ENCODE assay signal across 1 cellular context in the genomic region with DNA sequence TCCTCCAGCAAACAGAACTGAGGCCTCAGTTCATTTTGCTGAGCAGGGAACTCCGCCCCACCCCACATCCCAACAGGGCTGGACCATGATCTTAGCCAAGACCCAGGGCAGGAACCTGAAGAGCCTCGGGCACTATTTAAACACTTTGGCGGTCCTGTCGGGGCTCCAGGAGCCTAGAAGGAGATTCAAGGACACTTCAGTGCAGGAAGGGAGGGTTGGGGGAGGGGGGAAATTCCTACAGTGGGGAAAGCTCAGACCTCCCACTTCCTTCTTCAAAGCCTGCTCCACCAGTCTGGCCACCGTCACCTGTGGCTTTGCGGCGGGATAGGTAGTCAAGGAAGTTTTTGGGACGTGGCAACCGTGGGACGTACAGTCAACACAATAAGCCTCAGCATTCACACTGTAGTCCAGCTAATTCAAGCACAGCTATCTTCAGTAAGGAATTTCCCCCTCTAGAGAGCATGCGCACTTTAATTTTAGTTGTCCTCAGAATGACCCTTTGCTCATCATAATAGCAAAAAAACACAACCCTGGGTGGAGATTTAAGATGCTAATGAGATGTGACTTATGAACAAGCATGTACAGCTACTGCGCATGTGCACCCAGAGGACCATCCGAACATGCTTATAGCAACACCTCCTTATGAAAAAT.
TF ChIP-seq lines count a peak whose summit lies in the region.

No MANE protein-coding gene starts in this region.

TF ChIP-seq in SK-N-SH, 30 proteins besides CTCF, POLR2A, EP300 and RAD21 (continued from another document):
- TF ChIP-seq, protein P1, sequence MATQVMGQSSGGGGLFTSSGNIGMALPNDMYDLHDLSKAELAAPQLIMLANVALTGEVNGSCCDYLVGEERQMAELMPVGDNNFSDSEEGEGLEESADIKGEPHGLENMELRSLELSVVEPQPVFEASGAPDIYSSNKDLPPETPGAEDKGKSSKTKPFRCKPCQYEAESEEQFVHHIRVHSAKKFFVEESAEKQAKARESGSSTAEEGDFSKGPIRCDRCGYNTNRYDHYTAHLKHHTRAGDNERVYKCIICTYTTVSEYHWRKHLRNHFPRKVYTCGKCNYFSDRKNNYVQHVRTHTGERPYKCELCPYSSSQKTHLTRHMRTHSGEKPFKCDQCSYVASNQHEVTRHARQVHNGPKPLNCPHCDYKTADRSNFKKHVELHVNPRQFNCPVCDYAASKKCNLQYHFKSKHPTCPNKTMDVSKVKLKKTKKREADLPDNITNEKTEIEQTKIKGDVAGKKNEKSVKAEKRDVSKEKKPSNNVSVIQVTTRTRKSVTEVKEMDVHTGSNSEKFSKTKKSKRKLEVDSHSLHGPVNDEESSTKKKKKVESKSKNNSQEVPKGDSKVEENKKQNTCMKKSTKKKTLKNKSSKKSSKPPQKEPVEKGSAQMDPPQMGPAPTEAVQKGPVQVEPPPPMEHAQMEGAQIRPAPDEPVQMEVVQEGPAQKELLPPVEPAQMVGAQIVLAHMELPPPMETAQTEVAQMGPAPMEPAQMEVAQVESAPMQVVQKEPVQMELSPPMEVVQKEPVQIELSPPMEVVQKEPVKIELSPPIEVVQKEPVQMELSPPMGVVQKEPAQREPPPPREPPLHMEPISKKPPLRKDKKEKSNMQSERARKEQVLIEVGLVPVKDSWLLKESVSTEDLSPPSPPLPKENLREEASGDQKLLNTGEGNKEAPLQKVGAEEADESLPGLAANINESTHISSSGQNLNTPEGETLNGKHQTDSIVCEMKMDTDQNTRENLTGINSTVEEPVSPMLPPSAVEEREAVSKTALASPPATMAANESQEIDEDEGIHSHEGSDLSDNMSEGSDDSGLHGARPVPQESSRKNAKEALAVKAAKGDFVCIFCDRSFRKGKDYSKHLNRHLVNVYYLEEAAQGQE (IDR thresholded peaks at IDR 0.05; ENCODE audit: low read depth, low read length): no peak
- TF ChIP-seq ELF1 (IDR thresholded peaks at IDR 0.05) (no peak), EZH2phosphoT487 (IDR thresholded peaks at IDR 0.05; ENCODE audit: borderline replicate concordance, low read depth) (no peak), ZBTB33 (IDR thresholded peaks at IDR 0.05; ENCODE audit: borderline replicate concordance, low read depth) (no peak), MXI1 (IDR thresholded peaks at IDR 0.05; ENCODE audit: low read depth, low read length) (no peak), IRF3 (IDR thresholded peaks at IDR 0.05; ENCODE audit: low read depth, low read length) (no peak), RFX5 (IDR thresholded peaks at IDR 0.05; ENCODE audit: low read length) (no peak), TCF12 (IDR thresholded peaks at IDR 0.05) (no peak)
- TF ChIP-seq, protein P2, sequence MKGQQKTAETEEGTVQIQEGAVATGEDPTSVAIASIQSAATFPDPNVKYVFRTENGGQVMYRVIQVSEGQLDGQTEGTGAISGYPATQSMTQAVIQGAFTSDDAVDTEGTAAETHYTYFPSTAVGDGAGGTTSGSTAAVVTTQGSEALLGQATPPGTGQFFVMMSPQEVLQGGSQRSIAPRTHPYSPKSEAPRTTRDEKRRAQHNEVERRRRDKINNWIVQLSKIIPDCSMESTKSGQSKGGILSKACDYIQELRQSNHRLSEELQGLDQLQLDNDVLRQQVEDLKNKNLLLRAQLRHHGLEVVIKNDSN (IDR thresholded peaks at IDR 0.05; ENCODE audit: borderline replicate concordance, low read depth): no peak
